ENCODE assay signal across 9 cellular contexts in genomic region chr1:78070758-78071157, GRCh38. TPM values are rescaled to one million over a fixed set of nuclear protein-coding genes. Genes with fewer than 3 reads are reported as not detected.
DNase-seq lines count a peak whose midpoint lies in the region; ATAC-seq and TF ChIP-seq lines count a peak whose summit lies in the region.
"Had no signal": no experiment of that assay in that cellular context is flagged by ENCODE, and none has a peak within 500 bp of the region (broad histone marks: within the 10 kb centered on the region; RNA-seq: fewer than 3 reads in every experiment).

No MANE protein-coding gene starts in this region.

- H3K27me3 ChIP-seq in heart left ventricle: no peaks in the 10 kb centered on the region

- H3K4me3 ChIP-seq in AG04449 (ENCODE audit: low read depth, low read length) (no peak overlapping the region), heart left ventricle (no peak overlapping the region), OCI-LY7 (ENCODE audit: low read depth, low read length, poor library complexity, severe bottlenecking) (no peak overlapping the region)

- H3K27ac ChIP-seq in heart left ventricle: peak overlapping the region in 10 of 12 donors; percentile 28 to 90 (median 68)
- H3K27ac ChIP-seq in OCI-LY7 (ENCODE audit: low read depth, low read length, poor library complexity, severe bottlenecking): no peak overlapping the region

- no peaks in the 10 kb centered on the region for H3K36me3 ChIP-seq in heart left ventricle
- no peaks in the 10 kb centered on the region for H3K36me3 ChIP-seq in OCI-LY7 (ENCODE audit: insufficient read depth, low read length)

- H4K20me1 ChIP-seq in OCI-LY7 (ENCODE audit: insufficient read depth, low read length): no peaks in the 10 kb centered on the region

- H3K4me1 ChIP-seq in heart left ventricle (peaks cover 0 to 52% (median 15%) of the 10 kb centered on the region in 12 donors), OCI-LY7 (ENCODE audit: insufficient read depth, low read length, poor library complexity, severe bottlenecking) (no peaks in the 10 kb centered on the region)

- CTCF ChIA-PET in AG04449 (lab: Yijun Ruan, JAX) (no interaction called here), OCI-LY7 (lab: Charles Lee; ENCODE audit: unreplicated experiment) (no interaction called here)

- no TSS peak for BruUV-seq in OCI-LY7 (replicated peaks; lab: Mats Ljungman, UMichigan)

- ATAC-seq in GM21360 (IDR thresholded peaks at IDR 0.05; ENCODE audit: unreplicated experiment) (peak; percentile 74), heart left ventricle (peak; percentile 72 to 83 (median 78)), HG03159 (IDR thresholded peaks at IDR 0.05; ENCODE audit: unreplicated experiment) (no peak)

- peak; percentile 60 for DNase-seq in AG04449 (ENCODE audit: low read depth, low spot score)
- peak; percentile 1 for DNase-seq in NCI-H69 (lab: John Stamatoyannopoulos, UW)
- no peak for DNase-seq in heart left ventricle
- no peak for DNase-seq in epidermal melanocyte (ENCODE audit: insufficient read length, low spot score)
- no peak for DNase-seq in effector CD4-positive, alpha-beta T cell
- DNase-seq in OCI-LY7 (ENCODE audit: low spot score): no peak
- DNase-seq: activated T-cell treated with anti-CD3 and anti-CD28 coated beads, Interleukin-2, amount 50 U/mL, for 1 hour had no signal

- no peaks in the 10 kb centered on the region for H3K9me3 ChIP-seq in heart left ventricle
- no peaks in the 10 kb centered on the region for H3K9me3 ChIP-seq in OCI-LY7 (ENCODE audit: low read length)

- TF ChIP-seq CTCF in AG04449 (IDR thresholded peaks at IDR 0.05; ENCODE audit: insufficient read depth, low read length, missing control alignments) (no peak), heart left ventricle (IDR thresholded peaks at IDR 0.05) (no peak), OCI-LY7 (conservative IDR thresholded peaks at IDR 0.05; ENCODE audit: low read length) (no peak)

- POLR2A ChIA-PET in AG04449 (lab: Yijun Ruan, JAX): interaction anchor here (0.7 kb wide), 2 partner anchors 11 to 20 kb away, joined by 3 read pairs; no protein-coding TSS in a partner anchor
- POLR2A ChIA-PET in OCI-LY7 (lab: Charles Lee): no interaction called here

- no peak overlapping the region for H2AFZ ChIP-seq in OCI-LY7 (ENCODE audit: low read length)

- no peaks in the 10 kb centered on the region for H3K79me2 ChIP-seq in OCI-LY7 (ENCODE audit: insufficient read depth, low read depth, low read length)

- no peaks in the 10 kb centered on the region for H3K9me2 ChIP-seq in OCI-LY7 (ENCODE audit: insufficient read depth, low read length)

- no peak for TF ChIP-seq POLR2A in heart left ventricle (IDR thresholded peaks at IDR 0.05)

- intact Hi-C loops in heart left ventricle (cut with DNase I): no loop called here
- intact Hi-C loops in OCI-LY7 (cut with micrococcal nuclease; ENCODE audit: unreplicated experiment): no loop called here

- no peak overlapping the region for H3K4me2 ChIP-seq in OCI-LY7 (ENCODE audit: low read length)

- 31 to 44% (median 37%) methylated on average over 2 of the region's 2 CpGs for WGBS in heart left ventricle, 4 donors

RNA-seq across cellular contexts. Expression of gene GIPC2, which starts 25.0 kb away (rescaled TPM):
- 1 to 10 TPM in 8 of 9 donors, under 1 TPM in 1; 0.99 to 4.0 (median 2.8) TPM for total RNA-seq in heart left ventricle
- polyA plus RNA-seq in heart left ventricle: 1 to 10 TPM; 1.3 to 2.5 TPM
- total RNA-seq in OCI-LY7 (2014; rRNA removed; shearing (Covaris generic)): 0.15 TPM in 1 of 2 replicates, not detected in the other
- not detected in 2 replicates for total RNA-seq in OCI-LY7 (2022)

Comparison
In these comparisons a context has a peak if more than half of its experiments do, and no peak if none do; other contexts are left out.
1. DNase-seq: peak in AG04449 (single experiment) and NCI-H69 (single experiment); none in heart left ventricle (0 of 5), epidermal melanocyte (single experiment), effector CD4-positive, alpha-beta T cell (single experiment) and OCI-LY7 (single experiment).